Comparison of ENCODE assay signal across 8 cellular contexts in genomic region chr9:130701059-130702022, GRCh38. TPM values are rescaled to one million over a fixed set of nuclear protein-coding genes. Genes with fewer than 3 reads are reported as not detected.
DNase-seq lines count a peak whose midpoint lies in the region; ATAC-seq and TF ChIP-seq lines count a peak whose summit lies in the region.

No MANE protein-coding gene starts in this region.

- DNase-seq in AG04449 (ENCODE audit: low read depth, low spot score), result peak; percentile 57
- DNase-seq in GM23338 (ENCODE audit: low spot score), result peak; percentile 91
- DNase-seq in NCI-H69 (lab: John Stamatoyannopoulos, UW), result peak; percentile 84
- DNase-seq in activated CD8-positive, alpha-beta memory T cell treated with anti-CD3 and anti-CD28 coated beads for 48 hours (ENCODE audit: low read depth in 2 of 3, low spot score in 2 of 3), result peak in 2 of 3 experiments; percentile 58 to 68
- DNase-seq in endodermal cell, result peak; percentile 94
- DNase-seq in mucosa of descending colon, result peak; percentile 66 to 86 (median 84)
- DNase-seq in stimulated activated CD8-positive, alpha-beta memory T cell treated with anti-CD3 and anti-CD28 coated beads, Interleukin-7, amount 100 ng/mL, for 1 hour (ENCODE audit: low read depth in 2 of 2), result peak; percentile 32 to 60

- H3K9ac ChIP-seq in endodermal cell (ENCODE audit: extremely low read depth, low read length, poor library complexity, severe bottlenecking), result no peak overlapping the region

- peaks cover 92% of the 10 kb centered on the region for H3K36me3 Mint-ChIP-seq in GM23338 (ENCODE audit: low read depth)
- H3K36me3 Mint-ChIP-seq in endodermal cell (ENCODE audit: low read depth), result peaks cover 75% of the 10 kb centered on the region

- H3K4me1 ChIP-seq in GM23338 (ENCODE audit: insufficient read depth), result 0 out of 2 replicates have a peak, but pooled peaks cover 6% of the 10 kb centered on the region
- no peaks in the 10 kb centered on the region for H3K4me1 ChIP-seq in endodermal cell (ENCODE audit: control insufficient read depth, insufficient read depth, low read length)
- H3K4me1 ChIP-seq in mucosa of descending colon (ENCODE audit: low read depth), result no peaks in the 10 kb centered on the region

- WGBS in endodermal cell (ENCODE audit: insufficient coverage in 1 of 2, insufficient read length in 1 of 2), 2 experiments, result 77 to 78% methylated on average over 13 of the region's 13 CpGs

- no peaks in the 10 kb centered on the region for H3K9me2 ChIP-seq in GM23338 (ENCODE audit: insufficient read depth)

- intact Hi-C loops in mucosa of descending colon (cut with DNase I, micrococcal nuclease), result loop anchor here (5.0 to 10.0 kb wide), 3 partner anchors 161 to 343 kb away; no protein-coding TSS in a partner anchor

- no peak overlapping the region for H3K4me2 ChIP-seq in GM23338

- peaks cover 54% of the 10 kb centered on the region for H3K79me2 ChIP-seq in GM23338 (replicated peaks; ENCODE audit: insufficient read depth)

- H3K4me3 Mint-ChIP-seq in GM23338 (no peak overlapping the region), endodermal cell (no peak overlapping the region)

- no peaks in the 10 kb centered on the region for H3K27me3 ChIP-seq in GM23338 (ENCODE audit: insufficient read depth)
- H3K27me3 ChIP-seq in endodermal cell (ENCODE audit: control insufficient read depth, insufficient read depth, low read length, poor library complexity, severe bottlenecking), result no peaks in the 10 kb centered on the region

- TF ChIP-seq CTCF in AG04449 (IDR thresholded peaks at IDR 0.05; ENCODE audit: insufficient read depth, low read length, missing control alignments) (peak; percentile 95), GM23338 (conservative IDR thresholded peaks at IDR 0.05; ENCODE audit: low read depth in 2 of 2) (peak; percentile 95 to 99), endodermal cell (conservative IDR thresholded peaks at IDR 0.05) (peak; percentile 99), mucosa of descending colon (IDR thresholded peaks at IDR 0.05) (peak; percentile 92)

- H2AFZ ChIP-seq in GM23338, result no peak overlapping the region

- H3K27me3 Mint-ChIP-seq in GM23338 (ENCODE audit: insufficient read depth, low read depth, poor library complexity) (peaks cover 11% of the 10 kb centered on the region), endodermal cell (ENCODE audit: insufficient read depth) (no peaks in the 10 kb centered on the region)

- H3K4me3 ChIP-seq in AG04449 (ENCODE audit: low read depth, low read length), result no peak overlapping the region
- no peak overlapping the region for H3K4me3 ChIP-seq in GM23338
- H3K4me3 ChIP-seq in endodermal cell (ENCODE audit: low read length), result no peak overlapping the region
- H3K4me3 ChIP-seq in mucosa of descending colon, result no peak overlapping the region

- H3K4me1 Mint-ChIP-seq in GM23338, result peaks cover 9% of the 10 kb centered on the region; the same call in 2 of the 3 replicates
- H3K4me1 Mint-ChIP-seq in endodermal cell, result peaks cover 3% of the 10 kb centered on the region

- POLR2A ChIA-PET in AG04449 (lab: Yijun Ruan, JAX), result no interaction called here

- H3K27ac ChIP-seq in GM23338 (ENCODE audit: low read depth) (no peak overlapping the region), endodermal cell (ENCODE audit: low read depth, low read length) (peak overlapping the region; percentile 28)

- H3K9me3 ChIP-seq in endodermal cell (ENCODE audit: control insufficient read depth, low read length), result no peaks in the 10 kb centered on the region
- H3K9me3 ChIP-seq in mucosa of descending colon, result no peaks in the 10 kb centered on the region

- 0 out of 2 replicates have a peak overlapping the region, but pooled peaks have one; percentile 34 for H3K27ac Mint-ChIP-seq in GM23338
- H3K27ac Mint-ChIP-seq in endodermal cell, result peak overlapping the region; percentile 81

- peaks cover 53% of the 10 kb centered on the region for H4K20me1 ChIP-seq in GM23338 (replicated peaks; ENCODE audit: insufficient read depth)

- CTCF ChIA-PET in AG04449 (lab: Yijun Ruan, JAX), result interaction anchor here (0.7 to 24.5 kb wide), 53 partner anchors 9 to 356 kb away, joined by 3 to 786 read pairs (median 6); partner anchors contain the start of genes ABL1 and EXOSC2

- ATAC-seq in GM23338 (peak; percentile 98), mucosa of descending colon (peak; percentile 99), HG02884 (IDR thresholded peaks at IDR 0.05; ENCODE audit: unreplicated experiment) (no peak)

- H3K36me3 ChIP-seq in GM23338 (ENCODE audit: insufficient read depth) (peaks cover 71% of the 10 kb centered on the region), endodermal cell (ENCODE audit: control insufficient read depth, insufficient read depth, low read length) (peaks cover 78% of the 10 kb centered on the region), mucosa of descending colon (ENCODE audit: low read depth) (peaks cover 22% of the 10 kb centered on the region)

- peaks cover 64% of the 10 kb centered on the region for H3F3A ChIP-seq in GM23338 (replicated peaks; ENCODE audit: low read depth)

- H3K9me3 Mint-ChIP-seq in GM23338 (no peaks in the 10 kb centered on the region), endodermal cell (no peaks in the 10 kb centered on the region)

TF ChIP-seq in GM23338, 12 proteins besides CTCF, POLR2A, EP300 and RAD21 (continues in another document):
- no peak for TF ChIP-seq CREB1 (CRISPR knock-in tag; IDR thresholded peaks at IDR 0.05; ENCODE audit: low read depth)
- no peak for TF ChIP-seq STAT1 (IDR thresholded peaks at IDR 0.05; ENCODE audit: unreplicated experiment)
- no peak for TF ChIP-seq JUNB (IDR thresholded peaks at IDR 0.05; ENCODE audit: unreplicated experiment)
- TF ChIP-seq ZNF114 (CRISPR knock-in tag; IDR thresholded peaks at IDR 0.05), result no peak
- TF ChIP-seq ZNF331 (CRISPR knock-in tag; IDR thresholded peaks at IDR 0.05; ENCODE audit: low read depth), result no peak
- no peak for TF ChIP-seq EZH2 (IDR thresholded peaks at IDR 0.05; ENCODE audit: low read depth, unreplicated experiment)
- TF ChIP-seq POLR2AphosphoS5 (IDR thresholded peaks at IDR 0.05; ENCODE audit: low read depth), result no peak
- TF ChIP-seq, protein P1, sequence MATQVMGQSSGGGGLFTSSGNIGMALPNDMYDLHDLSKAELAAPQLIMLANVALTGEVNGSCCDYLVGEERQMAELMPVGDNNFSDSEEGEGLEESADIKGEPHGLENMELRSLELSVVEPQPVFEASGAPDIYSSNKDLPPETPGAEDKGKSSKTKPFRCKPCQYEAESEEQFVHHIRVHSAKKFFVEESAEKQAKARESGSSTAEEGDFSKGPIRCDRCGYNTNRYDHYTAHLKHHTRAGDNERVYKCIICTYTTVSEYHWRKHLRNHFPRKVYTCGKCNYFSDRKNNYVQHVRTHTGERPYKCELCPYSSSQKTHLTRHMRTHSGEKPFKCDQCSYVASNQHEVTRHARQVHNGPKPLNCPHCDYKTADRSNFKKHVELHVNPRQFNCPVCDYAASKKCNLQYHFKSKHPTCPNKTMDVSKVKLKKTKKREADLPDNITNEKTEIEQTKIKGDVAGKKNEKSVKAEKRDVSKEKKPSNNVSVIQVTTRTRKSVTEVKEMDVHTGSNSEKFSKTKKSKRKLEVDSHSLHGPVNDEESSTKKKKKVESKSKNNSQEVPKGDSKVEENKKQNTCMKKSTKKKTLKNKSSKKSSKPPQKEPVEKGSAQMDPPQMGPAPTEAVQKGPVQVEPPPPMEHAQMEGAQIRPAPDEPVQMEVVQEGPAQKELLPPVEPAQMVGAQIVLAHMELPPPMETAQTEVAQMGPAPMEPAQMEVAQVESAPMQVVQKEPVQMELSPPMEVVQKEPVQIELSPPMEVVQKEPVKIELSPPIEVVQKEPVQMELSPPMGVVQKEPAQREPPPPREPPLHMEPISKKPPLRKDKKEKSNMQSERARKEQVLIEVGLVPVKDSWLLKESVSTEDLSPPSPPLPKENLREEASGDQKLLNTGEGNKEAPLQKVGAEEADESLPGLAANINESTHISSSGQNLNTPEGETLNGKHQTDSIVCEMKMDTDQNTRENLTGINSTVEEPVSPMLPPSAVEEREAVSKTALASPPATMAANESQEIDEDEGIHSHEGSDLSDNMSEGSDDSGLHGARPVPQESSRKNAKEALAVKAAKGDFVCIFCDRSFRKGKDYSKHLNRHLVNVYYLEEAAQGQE (IDR thresholded peaks at IDR 0.05; ENCODE audit: unreplicated experiment), result no peak
- no peak for TF ChIP-seq EZH2phosphoT487 (IDR thresholded peaks at IDR 0.05; ENCODE audit: unreplicated experiment)
- TF ChIP-seq, protein P2, sequence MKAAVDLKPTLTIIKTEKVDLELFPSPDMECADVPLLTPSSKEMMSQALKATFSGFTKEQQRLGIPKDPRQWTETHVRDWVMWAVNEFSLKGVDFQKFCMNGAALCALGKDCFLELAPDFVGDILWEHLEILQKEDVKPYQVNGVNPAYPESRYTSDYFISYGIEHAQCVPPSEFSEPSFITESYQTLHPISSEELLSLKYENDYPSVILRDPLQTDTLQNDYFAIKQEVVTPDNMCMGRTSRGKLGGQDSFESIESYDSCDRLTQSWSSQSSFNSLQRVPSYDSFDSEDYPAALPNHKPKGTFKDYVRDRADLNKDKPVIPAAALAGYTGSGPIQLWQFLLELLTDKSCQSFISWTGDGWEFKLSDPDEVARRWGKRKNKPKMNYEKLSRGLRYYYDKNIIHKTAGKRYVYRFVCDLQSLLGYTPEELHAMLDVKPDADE (IDR thresholded peaks at IDR 0.05), result no peak

RNA-seq across cellular contexts. Expression of gene EXOSC2, which starts 7.8 kb away (rescaled TPM):
- total RNA-seq in GM23338 (2014; rRNA removed; shearing (Covaris generic)), result 77.7 and 80.3 TPM in 2 replicates
- 35.1 and 37.6 TPM in 2 replicates for polyA plus RNA-seq in GM23338 (2016; fragmentation: Nextera tagmentation; extraction: Ambion mirVana)
- total RNA-seq in endodermal cell, result 10 to 100 TPM; 47.8 to 74.0 TPM
- 37.7 TPM for polyA plus RNA-seq in endodermal cell (2013, experiment 1 of 2)
- polyA plus RNA-seq in endodermal cell (2013, experiment 2 of 2), result 37.3 TPM
- total RNA-seq in mucosa of descending colon, result 10 to 100 TPM; 18.3 to 25.7 (median 19.1) TPM

RNA-seq across cellular contexts. Expression of gene PRDM12, which starts 36.9 kb away (rescaled TPM):
- 0.78 TPM in 1 of 2 replicates, not detected in the other for total RNA-seq in GM23338 (2014; rRNA removed; shearing (Covaris generic))
- polyA plus RNA-seq in GM23338 (2016; fragmentation: Nextera tagmentation; extraction: Ambion mirVana), result 0.11 and 0.14 TPM in 2 replicates
- total RNA-seq in endodermal cell (not detected), mucosa of descending colon (under 1 TPM in 2 of 3 donors, not detected in 1; 0.12 TPM)
- polyA plus RNA-seq in endodermal cell (2013, experiment 1 of 2), result 5.8 TPM
- polyA plus RNA-seq in endodermal cell (2013, experiment 2 of 2), result 5.3 TPM
